In the genomic region with DNA sequence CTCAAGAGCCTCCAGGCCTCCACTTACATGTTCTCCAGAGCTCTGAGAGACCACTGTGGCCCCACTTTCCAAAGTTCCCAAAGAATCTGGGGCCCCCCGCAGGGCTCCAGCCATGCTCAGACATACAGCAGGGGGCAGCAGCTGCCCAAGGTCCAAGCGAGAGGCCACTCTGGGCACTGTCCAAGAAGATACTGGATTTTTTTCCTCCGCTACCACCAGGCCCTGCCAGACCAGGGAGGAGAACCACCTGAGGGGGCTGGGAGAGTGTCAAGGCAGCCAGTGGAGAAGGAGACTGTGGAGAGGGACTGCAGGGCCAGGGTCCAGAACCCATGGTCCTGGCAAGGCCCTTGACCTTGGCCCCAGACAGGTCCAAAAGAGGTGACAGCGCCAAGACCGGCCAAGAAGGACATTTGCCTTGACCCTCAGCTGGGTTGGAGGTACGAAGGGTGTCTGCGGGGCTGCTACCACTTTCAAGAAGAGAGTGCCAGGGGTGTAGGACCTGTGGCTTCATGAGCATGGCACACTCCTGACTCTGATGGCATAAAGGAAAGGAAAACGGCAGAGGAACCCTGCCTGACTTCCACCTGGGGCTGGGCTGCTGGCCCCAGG, we compare ENCODE assay signal across 1 cellular context.
TF ChIP-seq lines count a peak whose summit lies in the region.

No MANE protein-coding gene starts in this region.

TF ChIP-seq in SK-N-SH, 30 proteins besides CTCF, POLR2A, EP300 and RAD21:
- TF ChIP-seq, protein P1, sequence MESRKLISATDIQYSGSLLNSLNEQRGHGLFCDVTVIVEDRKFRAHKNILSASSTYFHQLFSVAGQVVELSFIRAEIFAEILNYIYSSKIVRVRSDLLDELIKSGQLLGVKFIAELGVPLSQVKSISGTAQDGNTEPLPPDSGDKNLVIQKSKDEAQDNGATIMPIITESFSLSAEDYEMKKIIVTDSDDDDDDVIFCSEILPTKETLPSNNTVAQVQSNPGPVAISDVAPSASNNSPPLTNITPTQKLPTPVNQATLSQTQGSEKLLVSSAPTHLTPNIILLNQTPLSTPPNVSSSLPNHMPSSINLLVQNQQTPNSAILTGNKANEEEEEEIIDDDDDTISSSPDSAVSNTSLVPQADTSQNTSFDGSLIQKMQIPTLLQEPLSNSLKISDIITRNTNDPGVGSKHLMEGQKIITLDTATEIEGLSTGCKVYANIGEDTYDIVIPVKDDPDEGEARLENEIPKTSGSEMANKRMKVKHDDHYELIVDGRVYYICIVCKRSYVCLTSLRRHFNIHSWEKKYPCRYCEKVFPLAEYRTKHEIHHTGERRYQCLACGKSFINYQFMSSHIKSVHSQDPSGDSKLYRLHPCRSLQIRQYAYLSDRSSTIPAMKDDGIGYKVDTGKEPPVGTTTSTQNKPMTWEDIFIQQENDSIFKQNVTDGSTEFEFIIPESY (IDR thresholded peaks at IDR 0.05; ENCODE audit: borderline replicate concordance, low read depth), result no peak
- TF ChIP-seq CHD2 (IDR thresholded peaks at IDR 0.05; ENCODE audit: low read length, partially characterized antibody), result no peak
- no peak for TF ChIP-seq NRF1 (IDR thresholded peaks at IDR 0.05; ENCODE audit: low read depth, low read length)
- TF ChIP-seq, protein P2, sequence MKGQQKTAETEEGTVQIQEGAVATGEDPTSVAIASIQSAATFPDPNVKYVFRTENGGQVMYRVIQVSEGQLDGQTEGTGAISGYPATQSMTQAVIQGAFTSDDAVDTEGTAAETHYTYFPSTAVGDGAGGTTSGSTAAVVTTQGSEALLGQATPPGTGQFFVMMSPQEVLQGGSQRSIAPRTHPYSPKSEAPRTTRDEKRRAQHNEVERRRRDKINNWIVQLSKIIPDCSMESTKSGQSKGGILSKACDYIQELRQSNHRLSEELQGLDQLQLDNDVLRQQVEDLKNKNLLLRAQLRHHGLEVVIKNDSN (IDR thresholded peaks at IDR 0.05; ENCODE audit: borderline replicate concordance, low read depth), result no peak
- no peak for TF ChIP-seq JUND (IDR thresholded peaks at IDR 0.05)
- TF ChIP-seq IRF3 (IDR thresholded peaks at IDR 0.05; ENCODE audit: low read depth, low read length), result no peak
- TF ChIP-seq TAF1 (IDR thresholded peaks at IDR 0.05; ENCODE audit: borderline replicate concordance, low read depth, low read length), result no peak
- TF ChIP-seq RXRA (IDR thresholded peaks at IDR 0.05; ENCODE audit: borderline replicate concordance, low read depth), result no peak
- TF ChIP-seq GABPA (IDR thresholded peaks at IDR 0.05; ENCODE audit: low read depth), result no peak
- TF ChIP-seq EZH2phosphoT487 (IDR thresholded peaks at IDR 0.05; ENCODE audit: borderline replicate concordance, low read depth), result no peak
- TF ChIP-seq FOSL2 (IDR thresholded peaks at IDR 0.05; ENCODE audit: borderline replicate concordance, low read depth), result no peak
- no peak for TF ChIP-seq POLR2AphosphoS5 (IDR thresholded peaks at IDR 0.05; ENCODE audit: low read depth, low read length)
- TF ChIP-seq TEAD4 (IDR thresholded peaks at IDR 0.05; ENCODE audit: borderline replicate concordance, insufficient read depth), result no peak
- TF ChIP-seq, protein P3, sequence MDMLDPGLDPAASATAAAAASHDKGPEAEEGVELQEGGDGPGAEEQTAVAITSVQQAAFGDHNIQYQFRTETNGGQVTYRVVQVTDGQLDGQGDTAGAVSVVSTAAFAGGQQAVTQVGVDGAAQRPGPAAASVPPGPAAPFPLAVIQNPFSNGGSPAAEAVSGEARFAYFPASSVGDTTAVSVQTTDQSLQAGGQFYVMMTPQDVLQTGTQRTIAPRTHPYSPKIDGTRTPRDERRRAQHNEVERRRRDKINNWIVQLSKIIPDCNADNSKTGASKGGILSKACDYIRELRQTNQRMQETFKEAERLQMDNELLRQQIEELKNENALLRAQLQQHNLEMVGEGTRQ (IDR thresholded peaks at IDR 0.05; ENCODE audit: borderline replicate concordance, low read depth, low read length), result no peak
- no peak for TF ChIP-seq TCF12 (IDR thresholded peaks at IDR 0.05)
- no peak for TF ChIP-seq SMC3 (IDR thresholded peaks at IDR 0.05; ENCODE audit: low read depth, low read length)
- no peak for TF ChIP-seq MAX (IDR thresholded peaks at IDR 0.05; ENCODE audit: low read depth)
- no peak for TF ChIP-seq ELF1 (IDR thresholded peaks at IDR 0.05)
- TF ChIP-seq RCOR1 (IDR thresholded peaks at IDR 0.05; ENCODE audit: low read length), result no peak
